8 cellular contexts compared by ENCODE assay signal in the genomic region with DNA sequence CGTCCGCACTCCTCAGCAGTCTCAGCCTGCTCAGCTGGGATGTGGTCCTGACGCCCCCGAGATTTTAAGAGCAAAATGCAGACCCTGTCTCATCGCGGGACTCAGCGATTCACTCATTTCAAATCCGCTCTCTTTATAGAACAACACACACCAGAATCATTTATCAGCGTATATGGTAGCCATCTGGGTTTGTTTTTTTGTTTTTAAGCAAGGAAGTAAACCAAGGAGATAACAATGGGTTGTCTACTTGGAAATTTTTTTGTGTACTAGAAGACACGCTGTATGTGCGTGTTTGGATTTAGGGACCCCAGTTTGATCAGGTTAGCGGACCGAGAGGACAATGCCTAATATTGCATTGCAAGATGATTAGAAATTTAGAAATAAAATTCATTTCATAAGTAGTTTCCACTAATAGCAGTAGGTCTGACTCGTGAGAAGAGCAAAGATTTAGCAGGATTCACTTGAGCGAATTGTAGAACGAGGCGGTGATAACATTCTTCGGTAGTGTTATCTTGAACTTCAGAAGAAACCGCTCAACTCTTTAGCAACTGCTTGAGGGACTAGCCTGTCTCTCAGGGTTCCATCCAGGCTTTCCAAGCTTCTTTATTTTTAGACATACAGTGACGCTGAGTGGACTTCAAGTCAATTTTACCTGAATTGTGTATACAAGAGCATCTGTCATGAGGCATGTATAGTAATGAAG. TPM values are rescaled to one million over a fixed set of nuclear protein-coding genes. Genes with fewer than 3 reads are reported as not detected.
A peak's percentile ranks its signal among the peaks of the same experiment; 100 is the strongest.
DNase-seq lines count a peak whose midpoint lies in the region; ATAC-seq and TF ChIP-seq lines count a peak whose summit lies in the region.

No MANE protein-coding gene starts in this region.

- H3K4me2 ChIP-seq in Karpas-422 (ENCODE audit: low read depth, low read length, poor library complexity, severe bottlenecking) (peak overlapping the region; percentile 88), smooth muscle cell (peak overlapping the region; percentile 93)

- H3K9me3 ChIP-seq in Karpas-422 (ENCODE audit: low read length) (no peaks in the 10 kb centered on the region), iPS-18c (ENCODE audit: control insufficient read depth, insufficient read depth, low read length) (no peaks in the 10 kb centered on the region), smooth muscle cell (replicated peaks; ENCODE audit: low read depth) (no peaks in the 10 kb centered on the region)

- peaks cover 58% of the 10 kb centered on the region for H3K4me1 Mint-ChIP-seq in activated naive CD8-positive, alpha-beta T cell (ENCODE audit: low read depth)

- peak; percentile 14 for ATAC-seq in GM21717 (IDR thresholded peaks at IDR 0.05; ENCODE audit: unreplicated experiment)

- peak overlapping the region; percentile 95 for H3K4me3 ChIP-seq in Karpas-422 (ENCODE audit: low read length)
- H3K4me3 ChIP-seq in iPS-18c (ENCODE audit: insufficient read depth, low read depth, low read length) = peak overlapping the region; percentile 98
- peak overlapping the region; percentile 92 for H3K4me3 ChIP-seq in smooth muscle cell

- peak overlapping the region; percentile 97 for H3K4me3 Mint-ChIP-seq in activated naive CD8-positive, alpha-beta T cell

- under 1% methylated on average over 20 of the region's 20 CpGs for WGBS in smooth muscle cell (ENCODE audit: low lambda C conversion rate)

- peaks cover 4% of the 10 kb centered on the region for H3K36me3 Mint-ChIP-seq in activated naive CD8-positive, alpha-beta T cell

- H3F3A ChIP-seq in smooth muscle cell (ENCODE audit: low read depth) = peaks cover 12% of the 10 kb centered on the region

- H2AFZ ChIP-seq in Karpas-422 (ENCODE audit: low read length) (peak overlapping the region; percentile 27; the same call in 1 of the 2 replicates), smooth muscle cell (ENCODE audit: low read depth) (peak overlapping the region; percentile 93)

- H3K27ac ChIP-seq in Karpas-422 (ENCODE audit: low read length) (peak overlapping the region; percentile 91), smooth muscle cell (ENCODE audit: low read depth) (peak overlapping the region; percentile 97)

- H3K36me3 ChIP-seq in Karpas-422 (ENCODE audit: insufficient read depth, low read length) (peaks cover 10% of the 10 kb centered on the region; the same call in 1 of the 2 replicates), smooth muscle cell (ENCODE audit: low read depth) (no peaks in the 10 kb centered on the region)

- H3K27me3 ChIP-seq in Karpas-422 (ENCODE audit: low read length) (no peaks in the 10 kb centered on the region), smooth muscle cell (ENCODE audit: low read depth) (no peaks in the 10 kb centered on the region)

- no peak for TF ChIP-seq CTCF in smooth muscle cell (IDR thresholded peaks at IDR 0.05; ENCODE audit: borderline replicate concordance, insufficient read depth, poor library complexity, severe bottlenecking)

- H3K9ac ChIP-seq in Karpas-422 (ENCODE audit: low read length) = peak overlapping the region; percentile 94
- peak overlapping the region; percentile 96 for H3K9ac ChIP-seq in smooth muscle cell (ENCODE audit: low read depth)

- no peaks in the 10 kb centered on the region for H3K27me3 Mint-ChIP-seq in activated naive CD8-positive, alpha-beta T cell

- peak; percentile 50 for DNase-seq in NCI-H345 treated with DMSO at 0.1 percent for 48 hours (lab: John Stamatoyannopoulos, UW; ENCODE audit: unreplicated experiment)
- no peak for DNase-seq in NCI-H345 (lab: John Stamatoyannopoulos, UW)
- peak; percentile 65 for DNase-seq in Karpas-422
- DNase-seq in smooth muscle cell (lab: John Stamatoyannopoulos, UW; ENCODE audit: unreplicated experiment) = no peak
- no peak for DNase-seq in stimulated activated CD4-positive, alpha-beta T cell treated with anti-CD3 and anti-CD28 coated beads, Interleukin-1b, Interleukin-23, amount 100 ng/mL, for 48 hours

- H3K79me2 ChIP-seq in Karpas-422 (ENCODE audit: low read length) (peaks cover 90% of the 10 kb centered on the region), smooth muscle cell (ENCODE audit: low read depth) (peaks cover 72% of the 10 kb centered on the region)

- H3K4me1 ChIP-seq in Karpas-422 (ENCODE audit: low read length) = peaks cover 61% of the 10 kb centered on the region
- H3K4me1 ChIP-seq in smooth muscle cell (ENCODE audit: low read depth) = peaks cover 16% of the 10 kb centered on the region

- peak overlapping the region; percentile 96 for H3K27ac Mint-ChIP-seq in activated naive CD8-positive, alpha-beta T cell

- no peaks in the 10 kb centered on the region for H3K9me3 Mint-ChIP-seq in activated naive CD8-positive, alpha-beta T cell (ENCODE audit: low read depth)

- H3K9me2 ChIP-seq in Karpas-422 (replicated peaks; ENCODE audit: insufficient read depth, low read length) = no peaks in the 10 kb centered on the region

- H4K20me1 ChIP-seq in Karpas-422 (ENCODE audit: insufficient read depth, low read depth, low read length) (peaks cover 16% of the 10 kb centered on the region; the same call in 1 of the 2 replicates), smooth muscle cell (ENCODE audit: low read depth) (peaks cover 19% of the 10 kb centered on the region)

RNA-seq across cellular contexts. Expression of gene GABPA, which starts 1.3 kb away (rescaled TPM):
- 20.7 and 29.6 TPM in 2 replicates for total RNA-seq in Karpas-422 (2014; rRNA removed; shearing (Covaris generic); ENCODE audit: low replicate concordance)
- 35.1 and 37.6 TPM in 2 replicates for total RNA-seq in smooth muscle cell
- polyA plus RNA-seq in smooth muscle cell = 9.4 and 11.4 TPM in 2 replicates

RNA-seq across cellular contexts. Expression of gene ATP5PF, which starts 1.3 kb away (rescaled TPM):
- 115 and 116 TPM in 2 replicates for total RNA-seq in Karpas-422 (2014; rRNA removed; shearing (Covaris generic); ENCODE audit: low replicate concordance)
- total RNA-seq in smooth muscle cell = 127 and 132 TPM in 2 replicates
- polyA plus RNA-seq in smooth muscle cell = 304 and 308 TPM in 2 replicates

Comparison
In these comparisons a context has a peak if more than half of its experiments do, and no peak if none do; other contexts are left out.
1. DNase-seq: peak in NCI-H345 treated with DMSO at 0.1 percent for 48 hours (single experiment) and Karpas-422 (single experiment); none in NCI-H345 (single experiment), smooth muscle cell (single experiment) and stimulated activated CD4-positive, alpha-beta T cell treated with anti-CD3 and anti-CD28 coated beads, Interleukin-1b, Interleukin-23, amount 100 ng/mL, for 48 hours (single experiment).
2. Peak in every context shown above with its lines, with median percentiles within 50 percentile points of each other: H3K4me3 ChIP-seq.